ENCODE assay signal across 19 cellular contexts in the genomic region with DNA sequence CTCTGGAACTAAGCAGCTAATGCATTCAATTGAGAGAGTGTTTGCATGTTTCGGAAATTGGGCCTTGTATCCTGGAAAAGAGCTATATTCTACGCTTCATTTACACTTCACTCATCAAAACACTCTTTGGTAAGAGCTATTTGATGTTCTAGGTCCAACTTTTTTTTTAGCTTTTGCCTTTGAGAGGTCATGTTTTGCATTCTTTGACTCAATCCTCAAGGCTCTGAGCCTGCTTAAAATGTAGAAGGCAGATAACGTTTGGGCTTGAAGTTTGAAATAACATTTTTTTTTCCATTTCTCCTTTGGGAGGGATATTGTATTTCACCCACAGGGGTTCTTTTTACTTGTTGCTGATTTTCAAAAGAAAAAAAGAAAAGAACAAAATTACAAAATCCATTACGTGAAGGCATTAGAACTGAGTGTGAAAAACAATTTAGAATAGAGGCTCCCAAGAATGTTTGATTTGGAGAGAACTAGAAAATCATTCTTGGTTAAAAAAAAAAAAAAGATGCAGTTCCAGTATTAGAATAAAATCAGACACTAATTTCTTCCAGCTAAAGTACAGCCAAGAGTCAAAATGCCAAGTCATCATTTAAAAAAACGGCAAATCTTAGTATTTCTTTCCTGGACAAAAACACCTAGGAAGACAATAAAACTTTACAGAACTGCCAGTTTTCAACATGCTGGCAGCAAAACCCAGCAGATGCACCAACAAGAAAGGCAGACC.
A peak's percentile ranks its signal among the peaks of the same experiment; 100 is the strongest.
DNase-seq lines count a peak whose midpoint lies in the region; ATAC-seq, FAIRE-seq and TF ChIP-seq lines count a peak whose summit lies in the region.
"Had no signal": no experiment of that assay in that cellular context is flagged by ENCODE, and none has a peak within 500 bp of the region (broad histone marks: within the 10 kb centered on the region; RNA-seq: fewer than 3 reads in every experiment).

No MANE protein-coding gene starts in this region.

- H4K20me1 ChIP-seq in K562 (replicated peaks; ENCODE audit: control insufficient read depth, insufficient read depth, low read length) = no peaks in the 10 kb centered on the region

- no peak overlapping the region for H3K4me2 ChIP-seq in K562 (ENCODE audit: insufficient read depth, low read length)

- FAIRE-seq in GM12892 (lab: Jason Lieb, UNC) = peak; percentile 30
- no peak for FAIRE-seq in K562 (lab: Jason Lieb, UNC)
- FAIRE-seq: HTR-8/SVneo had no signal

- no peak for TF ChIP-seq EP300 in K562 (IDR thresholded peaks at IDR 0.05; ENCODE audit: low read length)

- H3K9ac ChIP-seq in K562 (ENCODE audit: insufficient read depth in 1 of 2, low read depth in 2 of 2, low read length in 2 of 2) = no peak overlapping the region

- H3K27me3 ChIP-seq in K562 (ENCODE audit: control insufficient read depth in 2 of 2, insufficient read depth in 2 of 2, low read length in 2 of 2) = peaks cover 3 to 6% of the 10 kb centered on the region in 2 experiments; a peak in 2 of 5 replicates
- no peaks in the 10 kb centered on the region for H3K27me3 ChIP-seq in effector memory CD4-positive, alpha-beta T cell (replicated peaks; ENCODE audit: control insufficient read depth, insufficient read depth, low read length, poor library complexity, severe bottlenecking)

- no TSS peak for BruUV-seq in K562 (replicated peaks; lab: Mats Ljungman, UMichigan)

- in situ Hi-C loops in K562 (cut with MboI) = no loop called here

- H2AFZ ChIP-seq in K562 (ENCODE audit: low read depth, low read length) = no peak overlapping the region

- H3K9me3 ChIP-seq in K562 (replicated peaks; ENCODE audit: control insufficient read depth, insufficient read depth, low read depth, low read length) = no peaks in the 10 kb centered on the region
- no peaks in the 10 kb centered on the region for H3K9me3 ChIP-seq in effector memory CD4-positive, alpha-beta T cell (ENCODE audit: control insufficient read depth, low read length)

- H3K36me3 ChIP-seq in K562 (ENCODE audit: control insufficient read depth, insufficient read depth, low read length) = no peaks in the 10 kb centered on the region
- no peaks in the 10 kb centered on the region for H3K36me3 ChIP-seq in effector memory CD4-positive, alpha-beta T cell (ENCODE audit: control insufficient read depth, insufficient read depth, low read length)

- no peak for TF ChIP-seq RAD21 in K562 (CRISPR knock-in tag; conservative IDR thresholded peaks at IDR 0.05 in 1 of 2, IDR thresholded peaks at IDR 0.05 in 1 of 2)

- H3K27ac ChIP-seq in K562 (ENCODE audit: extremely low read depth, low read depth, low read length) = no peak overlapping the region
- H3K27ac ChIP-seq in effector memory CD4-positive, alpha-beta T cell (ENCODE audit: insufficient read depth, low read length, poor library complexity, severe bottlenecking) = no peak overlapping the region

- CTCF ChIA-PET in K562 (lab: Yijun Ruan, JAX; ENCODE audit: low intra/inter-chr PET ratio) = no interaction called here

- no peaks in the 10 kb centered on the region for H3K79me2 ChIP-seq in K562 (ENCODE audit: control insufficient read depth, insufficient read depth, low read length)

- no peaks in the 10 kb centered on the region for H3K4me1 ChIP-seq in K562 (replicated peaks in 1 of 2; ENCODE audit: control insufficient read depth in 2 of 2, insufficient read depth in 2 of 2, low read length in 2 of 2)
- H3K4me1 ChIP-seq in effector memory CD4-positive, alpha-beta T cell (ENCODE audit: control insufficient read depth, insufficient read depth, low read length, poor library complexity, severe bottlenecking) = no peaks in the 10 kb centered on the region

- TF ChIP-seq POLR2A in GM12892 (IDR thresholded peaks at IDR 0.05; ENCODE audit: low read depth, low read length) (no peak), K562 (conservative IDR thresholded peaks at IDR 0.05) (no peak)

- peak; percentile 2 for ATAC-seq in HG03442 (IDR thresholded peaks at IDR 0.05; ENCODE audit: unreplicated experiment)
- ATAC-seq in K562 = no peak
- no peak for ATAC-seq in HG03520 (IDR thresholded peaks at IDR 0.05; ENCODE audit: unreplicated experiment)
- ATAC-seq in HG03565 (IDR thresholded peaks at IDR 0.05; ENCODE audit: unreplicated experiment) = no peak
- ATAC-seq: Right ventricle myocardium inferior, SK-N-SH treated with all-trans-retinoic acid at 6 μM for 48 hours had no signal

- POLR2A ChIA-PET in K562 (lab: Yijun Ruan, JAX) = interaction anchor here (0.6 kb wide), 1 partner anchor 34 kb away, joined by 3 read pairs; no protein-coding TSS in a partner anchor

- no peaks in the 10 kb centered on the region for H3K9me1 ChIP-seq in K562 (ENCODE audit: control insufficient read depth, insufficient read depth, low read length)

- intact Hi-C loops in K562 (cut with micrococcal nuclease) = no loop called here

- no peak overlapping the region for H3K4me3 ChIP-seq in K562
- H3K4me3 ChIP-seq in effector memory CD4-positive, alpha-beta T cell (ENCODE audit: insufficient read depth, low read depth, low read length, poor library complexity, severe bottlenecking) = no peak overlapping the region

- WGBS in K562 (ENCODE audit: insufficient coverage, low coverage, missing lambda C conversion rate) = under 1% methylated on average over 5 of the region's 5 CpGs

- DNase-seq in GM12892 (ENCODE audit: insufficient read length) (no peak), K562 (ENCODE audit: extremely low read depth in 1 of 4, low spot score in 3 of 4) (no peak), medulla oblongata (ENCODE audit: extremely low spot score) (peak; percentile 30), RPMI8226 (no peak)
- DNase-seq in effector memory CD4-positive, alpha-beta T cell = no peak
- DNase-seq: Calu3; CD4-positive, alpha-beta T cell; DND-41; GDM1; H9; KBM-7; NCI-H1092; NCI-H69 had no signal

- no peak for TF ChIP-seq CTCF in K562 (IDR thresholded peaks at IDR 0.05 in 2 of 3, conservative IDR thresholded peaks at IDR 0.05 in 1 of 3; ENCODE audit: insufficient read depth in 2 of 3, low read depth in 1 of 3, low read length in 3 of 3)

TF ChIP-seq in K562, 482 proteins besides CTCF, POLR2A, EP300 and RAD21:
- TF ChIP-seq CREB1 (IDR thresholded peaks at IDR 0.05) = no peak
- TF ChIP-seq CREB1 (CRISPR knock-in tag; IDR thresholded peaks at IDR 0.05) = no peak
- peak; percentile 83 for TF ChIP-seq MAFG (tag; conservative IDR thresholded peaks at IDR 0.05)
- TF ChIP-seq ZNF316 (IDR thresholded peaks at IDR 0.05) = peak; percentile 92
- TF ChIP-seq MAFF (IDR thresholded peaks at IDR 0.05; ENCODE audit: low read length) = peak; percentile 82
- TF ChIP-seq ZBTB7A (IDR thresholded peaks at IDR 0.05; ENCODE audit: borderline replicate concordance, control insufficient read depth, low read depth, low read length) = no peak
- peak; percentile 76 for TF ChIP-seq C11orf30 (IDR thresholded peaks at IDR 0.05; ENCODE audit: low read depth)
- no peak for TF ChIP-seq ZEB2 (IDR thresholded peaks at IDR 0.05)
- TF ChIP-seq MAFK (IDR thresholded peaks at IDR 0.05; ENCODE audit: low read length) = peak; percentile 77
